20 cellular contexts compared by ENCODE assay signal in the genomic region with DNA sequence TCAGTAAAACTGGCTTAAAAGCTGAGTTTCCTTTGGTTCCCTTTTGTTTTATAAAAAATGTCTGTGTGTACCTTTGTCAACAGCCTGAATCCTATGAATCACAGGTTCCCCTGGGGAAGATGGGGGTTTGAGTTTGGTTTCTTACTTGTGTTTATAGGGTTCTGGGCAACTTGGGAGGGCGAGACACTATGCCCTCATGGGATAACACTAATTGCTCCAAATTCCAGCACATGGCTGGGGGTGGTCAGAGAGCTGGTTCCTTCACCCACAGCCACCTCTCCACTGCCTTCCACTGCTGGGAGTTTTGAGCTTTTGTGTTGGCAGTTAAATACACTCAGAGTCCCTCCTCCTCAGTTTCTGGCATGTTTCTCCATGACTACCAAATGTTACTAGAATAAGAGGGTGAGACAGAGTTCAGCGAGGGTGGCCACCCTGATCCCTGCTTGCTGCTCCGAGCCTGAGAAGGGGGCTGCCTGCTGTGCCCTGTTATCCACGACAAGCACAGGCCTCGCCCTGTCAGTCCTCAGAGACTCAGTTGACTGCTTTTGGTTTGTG.
DNase-seq lines count a peak whose midpoint lies in the region; ATAC-seq and TF ChIP-seq lines count a peak whose summit lies in the region.
"Had no signal": no experiment of that assay in that cellular context is flagged by ENCODE, and none has a peak within 500 bp of the region (broad histone marks: within the 10 kb centered on the region; RNA-seq: fewer than 3 reads in every experiment).

No MANE protein-coding gene starts in this region.

- intact Hi-C loops in left lung (cut with DNase I), result no loop called here

- peaks cover 16% of the 10 kb centered on the region for H3K4me1 Mint-ChIP-seq in chondrocyte (ENCODE audit: low read depth)

- peak overlapping the region; percentile 50 for H3K4me2 ChIP-seq in BLaER1
- H3K4me2 ChIP-seq in osteoblast (ENCODE audit: insufficient read depth, low read length), result peak overlapping the region; percentile 59
- H3K4me2 ChIP-seq: SK-N-SH had no signal

- H3K36me3 Mint-ChIP-seq in chondrocyte (ENCODE audit: low read depth), result peaks cover 18% of the 10 kb centered on the region
- H3K36me3 Mint-ChIP-seq: CD8-positive, alpha-beta T cell; IgD-negative memory B cell had no signal

- no peak for TF ChIP-seq CTCF in chondrocyte (IDR thresholded peaks at IDR 0.05)
- no peak for TF ChIP-seq CTCF in osteoblast (IDR thresholded peaks at IDR 0.05; ENCODE audit: extremely low read depth, low read depth, low read length)
- no peak for TF ChIP-seq CTCF in left lung (IDR thresholded peaks at IDR 0.05)

- H3K27ac ChIP-seq in BLaER1 (no peak overlapping the region), osteoblast (ENCODE audit: low read depth, low read length) (peak overlapping the region; percentile 57), left lung (no peak overlapping the region)

- H3K79me2 ChIP-seq in osteoblast (ENCODE audit: insufficient read depth, low read length), result no peaks in the 10 kb centered on the region

- H3K9ac ChIP-seq in BLaER1, result no peak overlapping the region
- H3K9ac ChIP-seq: SK-N-SH had no signal

- H3K4me1 ChIP-seq in BLaER1, result peaks cover 35% of the 10 kb centered on the region
- H3K4me1 ChIP-seq in osteoblast (ENCODE audit: insufficient read depth, low read length), result peaks cover 20% of the 10 kb centered on the region
- no peaks in the 10 kb centered on the region for H3K4me1 ChIP-seq in left lung

- H2AFZ ChIP-seq in osteoblast (ENCODE audit: low read length), result peak overlapping the region; percentile 74

- H4K20me1 ChIP-seq in BLaER1 (no peaks in the 10 kb centered on the region), osteoblast (ENCODE audit: insufficient read depth, low read length) (no peaks in the 10 kb centered on the region)

- no peak for ATAC-seq in left lung
- no peak for ATAC-seq in HG03432 (IDR thresholded peaks at IDR 0.05; ENCODE audit: unreplicated experiment)
- ATAC-seq: CD8-positive, alpha-beta T cell; Panc1; Right ventricle myocardium inferior had no signal

- no peaks in the 10 kb centered on the region for H3K9me3 ChIP-seq in BLaER1
- no peaks in the 10 kb centered on the region for H3K9me3 ChIP-seq in osteoblast (ENCODE audit: low read depth, low read length)
- no peaks in the 10 kb centered on the region for H3K9me3 ChIP-seq in left lung
- H3K9me3 ChIP-seq: SK-N-SH had no signal

- peak overlapping the region; percentile 22 for H3K27ac Mint-ChIP-seq in chondrocyte (ENCODE audit: unreplicated experiment)
- H3K27ac Mint-ChIP-seq: B cell; CD8-positive, alpha-beta T cell; IgD-negative memory B cell had no signal

- H3K9me3 Mint-ChIP-seq in chondrocyte (ENCODE audit: low read depth), result no peaks in the 10 kb centered on the region
- H3K9me3 Mint-ChIP-seq: CD8-positive, alpha-beta T cell; IgD-negative memory B cell had no signal

- DNase-seq in M059J (ENCODE audit: low read depth) (peak; percentile 52), chondrocyte (ENCODE audit: low spot score) (no peak), osteoblast (ENCODE audit: insufficient read length, low spot score, missing footprints) (peak; percentile 89), NOMO-1 treated with DMSO at 0.1 percent for 48 hours (lab: John Stamatoyannopoulos, UW; ENCODE audit: unreplicated experiment) (no peak), HuH-7.5 (ENCODE audit: low spot score) (no peak), left lung (no peak)
- DNase-seq: CD8-positive, alpha-beta T cell; DND-41; H7; NCI-H1092 treated with DMSO at 0.1 percent for 48 hours; NCI-H1694 treated with DMSO at 0.1 percent for 48 hours; NCI-H446; NCI-H774; SK-N-SH had no signal

- no peaks in the 10 kb centered on the region for H3K27me3 Mint-ChIP-seq in chondrocyte (ENCODE audit: low read depth)

- no peak overlapping the region for H3K4me3 ChIP-seq in BLaER1
- peak overlapping the region; percentile 1 for H3K4me3 ChIP-seq in osteoblast (ENCODE audit: insufficient read depth, low read length)
- H3K4me3 ChIP-seq in left lung, result no peak overlapping the region

- H3K27me3 ChIP-seq in BLaER1, result no peaks in the 10 kb centered on the region
- H3K27me3 ChIP-seq in osteoblast (ENCODE audit: insufficient read depth, low read length), result no peaks in the 10 kb centered on the region
- peaks cover 0 to 14% of the 10 kb centered on the region in 2 donors for H3K27me3 ChIP-seq in left lung

- H3K36me3 ChIP-seq in BLaER1 (no peaks in the 10 kb centered on the region), osteoblast (ENCODE audit: insufficient read depth, low read length) (no peaks in the 10 kb centered on the region), left lung (peaks cover 0 to 9% of the 10 kb centered on the region in 2 donors)

- H3K4me3 Mint-ChIP-seq in chondrocyte (ENCODE audit: unreplicated experiment), result no peak overlapping the region
- H3K4me3 Mint-ChIP-seq: B cell; CD8-positive, alpha-beta T cell; IgD-negative memory B cell had no signal

Comparison
In these comparisons a context has a peak if more than half of its experiments do, and no peak if none do; other contexts are left out.
1. DNase-seq: peak in M059J (single experiment) and osteoblast (single experiment); none in chondrocyte (single experiment), NOMO-1 treated with DMSO at 0.1 percent for 48 hours (single experiment), HuH-7.5 (single experiment) and left lung (0 of 2).